18 cellular contexts compared by ENCODE assay signal in genomic region chr4:73844352-73844751, GRCh38. TPM values are rescaled to one million over a fixed set of nuclear protein-coding genes. Genes with fewer than 3 reads are reported as not detected.
DNase-seq lines count a peak whose midpoint lies in the region; ATAC-seq and TF ChIP-seq lines count a peak whose summit lies in the region.
"Had no signal": no experiment of that assay in that cellular context is flagged by ENCODE, and none has a peak within 500 bp of the region (broad histone marks: within the 10 kb centered on the region; RNA-seq: fewer than 3 reads in every experiment).

No MANE protein-coding gene starts in this region.

- H3K4me1 Mint-ChIP-seq in endodermal cell = peaks cover 22% of the 10 kb centered on the region
- H3K4me1 Mint-ChIP-seq: CD4-positive, alpha-beta memory T cell had no signal

- in situ Hi-C loops in GM23248 (cut with MboI) = no loop called here

- H3K9ac ChIP-seq in GM23248 = no peak overlapping the region
- H3K9ac ChIP-seq in PC-3 (ENCODE audit: low read length) = peak overlapping the region; percentile 46; the same call in 1 of the 2 replicates
- no peak overlapping the region for H3K9ac ChIP-seq in endodermal cell (ENCODE audit: extremely low read depth, low read length, poor library complexity, severe bottlenecking)

- peaks cover 30% of the 10 kb centered on the region for H3K27me3 Mint-ChIP-seq in endodermal cell (ENCODE audit: insufficient read depth)
- H3K27me3 Mint-ChIP-seq: activated naive CD8-positive, alpha-beta T cell; CD4-positive, alpha-beta memory T cell had no signal

- no peak overlapping the region for H2AFZ ChIP-seq in GM23248
- no peak overlapping the region for H2AFZ ChIP-seq in PC-3 (ENCODE audit: low read length)
- H2AFZ ChIP-seq in osteoblast (ENCODE audit: low read length) = no peak overlapping the region

- H3K9me3 Mint-ChIP-seq in endodermal cell = no peaks in the 10 kb centered on the region
- H3K9me3 Mint-ChIP-seq: CD4-positive, alpha-beta memory T cell had no signal

- CTCF ChIA-PET in PC-3 (lab: Charles Lee) = interaction anchor here (2.0 kb wide), 1 partner anchor 20 kb away, joined by 10 read pairs; no protein-coding TSS in a partner anchor

- TF ChIP-seq CTCF in PC-3 (conservative IDR thresholded peaks at IDR 0.05; ENCODE audit: low read depth, low read length) = no peak
- TF ChIP-seq CTCF in endodermal cell (conservative IDR thresholded peaks at IDR 0.05) = no peak
- no peak for TF ChIP-seq CTCF in osteoblast (IDR thresholded peaks at IDR 0.05; ENCODE audit: extremely low read depth, low read depth, low read length)

- H3K36me3 ChIP-seq in GM23248 (ENCODE audit: low read depth) (no peaks in the 10 kb centered on the region), PC-3 (ENCODE audit: low read depth, low read length) (no peaks in the 10 kb centered on the region), endodermal cell (ENCODE audit: control insufficient read depth, insufficient read depth, low read length) (no peaks in the 10 kb centered on the region), osteoblast (ENCODE audit: insufficient read depth, low read length) (no peaks in the 10 kb centered on the region)
- H3K36me3 ChIP-seq: colonic mucosa had no signal

- no peak overlapping the region for H3K4me3 ChIP-seq in GM23248
- peak overlapping the region; percentile 24 for H3K4me3 ChIP-seq in PC-3 (ENCODE audit: low read length)
- peak overlapping the region; percentile 16 for H3K4me3 ChIP-seq in endodermal cell (ENCODE audit: low read length)
- no peak overlapping the region for H3K4me3 ChIP-seq in osteoblast (ENCODE audit: insufficient read depth, low read length)
- H3K4me3 ChIP-seq: colonic mucosa had no signal

- H3K4me1 ChIP-seq in GM23248 (ENCODE audit: insufficient read depth) = peaks cover 25% of the 10 kb centered on the region
- peaks cover 53% of the 10 kb centered on the region for H3K4me1 ChIP-seq in PC-3 (ENCODE audit: insufficient read depth, low read length)
- no peaks in the 10 kb centered on the region for H3K4me1 ChIP-seq in endodermal cell (ENCODE audit: control insufficient read depth, insufficient read depth, low read length)
- peaks cover 20% of the 10 kb centered on the region for H3K4me1 ChIP-seq in osteoblast (ENCODE audit: insufficient read depth, low read length)
- H3K4me1 ChIP-seq: colonic mucosa had no signal

- H3K79me2 ChIP-seq in GM23248 (ENCODE audit: insufficient read depth) (no peaks in the 10 kb centered on the region), PC-3 (ENCODE audit: low read length) (no peaks in the 10 kb centered on the region), osteoblast (ENCODE audit: insufficient read depth, low read length) (no peaks in the 10 kb centered on the region)

- ATAC-seq in PC-3 = peak; percentile 82
- ATAC-seq in SK-N-SH treated with all-trans-retinoic acid at 6 μM for 48 hours = no peak
- no peak for ATAC-seq in Right ventricle myocardium superior (ENCODE audit: poor library complexity)
- ATAC-seq: Right ventricle myocardium inferior, sciatic nerve had no signal

- POLR2A ChIA-PET in PC-3 (lab: Charles Lee; ENCODE audit: unreplicated experiment) = no interaction called here

- BruUV-seq in PC-3 (replicated peaks; lab: Mats Ljungman, UMichigan) = no TSS peak

- H3K9me2 ChIP-seq in GM23248 (ENCODE audit: insufficient read depth) (no peaks in the 10 kb centered on the region), PC-3 (replicated peaks; ENCODE audit: low read length) (no peaks in the 10 kb centered on the region)

- H3K9me3 ChIP-seq in GM23248 (ENCODE audit: low read depth) (no peaks in the 10 kb centered on the region), PC-3 (ENCODE audit: low read length) (no peaks in the 10 kb centered on the region), endodermal cell (ENCODE audit: control insufficient read depth, low read length) (no peaks in the 10 kb centered on the region), osteoblast (ENCODE audit: low read depth, low read length) (no peaks in the 10 kb centered on the region)
- H3K9me3 ChIP-seq: colonic mucosa had no signal

- intact Hi-C loops in PC-3 (cut with micrococcal nuclease) = loop anchor here (2.0 to 5.0 kb wide), 4 partner anchors 14 to 237 kb away; no protein-coding TSS in a partner anchor
- intact Hi-C loops in Right ventricle myocardium superior (cut with DNase I) = no loop called here

- H4K20me1 ChIP-seq in GM23248 (ENCODE audit: insufficient read depth) (no peaks in the 10 kb centered on the region), PC-3 (ENCODE audit: low read length) (no peaks in the 10 kb centered on the region), osteoblast (ENCODE audit: insufficient read depth, low read length) (no peaks in the 10 kb centered on the region)

- WGBS in GM23248 (ENCODE audit: low coverage in 1 of 2, low lambda C conversion rate in 2 of 2, missing lambda C conversion rate in 2 of 2), 2 experiments = 1 to 2% methylated on average over 3 of the region's 3 CpGs
- WGBS in endodermal cell (ENCODE audit: insufficient coverage in 1 of 2, insufficient read length in 1 of 2), 2 experiments = 43 to 60% methylated on average over 1 to 3 of the region's 3 CpGs

- no peak overlapping the region for H3K4me3 Mint-ChIP-seq in endodermal cell
- H3K4me3 Mint-ChIP-seq: activated naive CD8-positive, alpha-beta T cell; CD4-positive, alpha-beta memory T cell had no signal

- H3K27me3 ChIP-seq in GM23248 (replicated peaks; ENCODE audit: insufficient read depth) = no peaks in the 10 kb centered on the region
- no peaks in the 10 kb centered on the region for H3K27me3 ChIP-seq in PC-3 (ENCODE audit: low read length)
- peaks cover 4% of the 10 kb centered on the region for H3K27me3 ChIP-seq in endodermal cell (ENCODE audit: control insufficient read depth, insufficient read depth, low read length, poor library complexity, severe bottlenecking)
- no peaks in the 10 kb centered on the region for H3K27me3 ChIP-seq in osteoblast (ENCODE audit: insufficient read depth, low read length)
- H3K27me3 ChIP-seq: colonic mucosa had no signal

- H3K4me2 ChIP-seq in GM23248 (ENCODE audit: unreplicated experiment) (peak overlapping the region; percentile 37), PC-3 (ENCODE audit: low read length) (peak overlapping the region; percentile 62), osteoblast (ENCODE audit: insufficient read depth, low read length) (peak overlapping the region; percentile 29)

- H3F3A ChIP-seq in GM23248 (ENCODE audit: insufficient read depth) (peaks cover 24% of the 10 kb centered on the region), PC-3 (ENCODE audit: low read length, unreplicated experiment) (peaks cover 6% of the 10 kb centered on the region)

- H3K27ac Mint-ChIP-seq in endodermal cell = no peak overlapping the region
- H3K27ac Mint-ChIP-seq: activated naive CD8-positive, alpha-beta T cell; CD4-positive, alpha-beta memory T cell had no signal

- DNase-seq in GM23248 = peak; percentile 85
- DNase-seq in PC-3 = peak; percentile 95
- DNase-seq in endodermal cell = no peak
- peak; percentile 79 for DNase-seq in osteoblast (ENCODE audit: insufficient read length, low spot score, missing footprints)
- no peak for DNase-seq in NCI-H82 treated with DMSO at 0.1 percent for 48 hours (lab: John Stamatoyannopoulos, UW; ENCODE audit: unreplicated experiment)
- DNase-seq in germinal center (ENCODE audit: low spot score) = no peak
- DNase-seq in Right ventricle myocardium superior = no peak
- DNase-seq: CD4-positive, alpha-beta memory T cell; colonic mucosa; glutamatergic neuron; MM.1S; NCI-H345 had no signal

- H3K36me3 Mint-ChIP-seq in endodermal cell (ENCODE audit: low read depth) = no peaks in the 10 kb centered on the region
- H3K36me3 Mint-ChIP-seq: activated naive CD8-positive, alpha-beta T cell; CD4-positive, alpha-beta memory T cell had no signal

- H3K27ac ChIP-seq in GM23248 (peak overlapping the region; percentile 10), PC-3 (ENCODE audit: low read length) (peak overlapping the region; percentile 85), endodermal cell (ENCODE audit: low read depth, low read length) (no peak overlapping the region), osteoblast (ENCODE audit: low read depth, low read length) (peak overlapping the region; percentile 49)
- H3K27ac ChIP-seq: colonic mucosa, VCaP had no signal

TF ChIP-seq in SK-N-SH treated with all-trans-retinoic acid at 6 μM for 48 hours, 23 proteins besides CTCF, POLR2A, EP300 and RAD21 (continues in another document):
- TF ChIP-seq GLIS3 (CRISPR knock-in tag; IDR thresholded peaks at IDR 0.05) (no peak), TOX (CRISPR knock-in tag; IDR thresholded peaks at IDR 0.05; ENCODE audit: borderline replicate concordance) (no peak)
- TF ChIP-seq, protein P1, sequence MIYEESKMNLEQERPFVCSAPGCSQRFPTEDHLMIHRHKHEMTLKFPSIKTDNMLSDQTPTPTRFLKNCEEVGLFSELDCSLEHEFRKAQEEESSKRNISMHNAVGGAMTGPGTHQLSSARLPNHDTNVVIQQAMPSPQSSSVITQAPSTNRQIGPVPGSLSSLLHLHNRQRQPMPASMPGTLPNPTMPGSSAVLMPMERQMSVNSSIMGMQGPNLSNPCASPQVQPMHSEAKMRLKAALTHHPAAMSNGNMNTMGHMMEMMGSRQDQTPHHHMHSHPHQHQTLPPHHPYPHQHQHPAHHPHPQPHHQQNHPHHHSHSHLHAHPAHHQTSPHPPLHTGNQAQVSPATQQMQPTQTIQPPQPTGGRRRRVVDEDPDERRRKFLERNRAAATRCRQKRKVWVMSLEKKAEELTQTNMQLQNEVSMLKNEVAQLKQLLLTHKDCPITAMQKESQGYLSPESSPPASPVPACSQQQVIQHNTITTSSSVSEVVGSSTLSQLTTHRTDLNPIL (CRISPR knock-in tag; IDR thresholded peaks at IDR 0.05; ENCODE audit: low read depth) = no peak

RNA-seq across cellular contexts. Expression of gene CXCL6, which starts 7.9 kb away (rescaled TPM):
- 8.1 and 13.5 TPM in 2 replicates for total RNA-seq in GM23248 (2014; rRNA removed; shearing (Covaris generic))
- polyA plus RNA-seq in GM23248 (2016; fragmentation: Nextera tagmentation; extraction: Ambion mirVana) = 16.3 and 17.9 TPM in 2 replicates
- total RNA-seq in PC-3 (2014; rRNA removed) (23.4 and 25.7 TPM in 2 replicates), endodermal cell (1 to 10 TPM in 1 of 2 donors, under 1 TPM in 1; 0.46 to 1.2 TPM), osteoblast (1.1 TPM in 1 of 2 replicates, not detected in the other), Right ventricle myocardium superior (not detected)
- 1.4 TPM for polyA plus RNA-seq in endodermal cell (2013, experiment 1 of 2)
- polyA plus RNA-seq in endodermal cell (2013, experiment 2 of 2) = 1.1 TPM
- total RNA-seq: CD4-positive, alpha-beta memory T cell had no signal
- polyA plus RNA-seq: CD4-positive, alpha-beta memory T cell had no signal

RNA-seq across cellular contexts. Expression of gene PF4V1, which starts 8.7 kb away (rescaled TPM):
- 13.8 TPM in 1 of 2 replicates, not detected in the other for total RNA-seq in GM23248 (2014; rRNA removed; shearing (Covaris generic))
- 6.5 and 8.1 TPM in 2 replicates for polyA plus RNA-seq in GM23248 (2016; fragmentation: Nextera tagmentation; extraction: Ambion mirVana)
- total RNA-seq in PC-3 (2014; rRNA removed) = not detected in 2 replicates
- not detected for total RNA-seq in endodermal cell
- polyA plus RNA-seq in endodermal cell (2013, experiment 1 of 2) = not detected
- not detected for polyA plus RNA-seq in endodermal cell (2013, experiment 2 of 2)
- total RNA-seq in osteoblast = not detected in 2 replicates
- not detected for total RNA-seq in Right ventricle myocardium superior
- total RNA-seq: CD4-positive, alpha-beta memory T cell; colonic mucosa; Right ventricle myocardium inferior; sciatic nerve; subcutaneous adipose tissue had no signal
- polyA plus RNA-seq: CD4-positive, alpha-beta memory T cell had no signal

RNA-seq across cellular contexts. Expression of gene CXCL1, which starts 24.8 kb away (rescaled TPM):
- 12.9 and 14.8 TPM in 2 replicates for total RNA-seq in GM23248 (2014; rRNA removed; shearing (Covaris generic))
- 12.6 and 13.9 TPM in 2 replicates for polyA plus RNA-seq in GM23248 (2016; fragmentation: Nextera tagmentation; extraction: Ambion mirVana)
- 239 and 267 TPM in 2 replicates for total RNA-seq in PC-3 (2014; rRNA removed)
- total RNA-seq in endodermal cell = under 1 TPM in 1 of 2 donors, not detected in 1; 0.24 TPM
- 0.36 TPM for polyA plus RNA-seq in endodermal cell (2013, experiment 1 of 2)
- polyA plus RNA-seq in endodermal cell (2013, experiment 2 of 2) = 0.25 TPM
- 0.29 and 4.7 TPM in 2 replicates for total RNA-seq in osteoblast
- total RNA-seq in Right ventricle myocardium superior = 0.81 TPM
- total RNA-seq: CD4-positive, alpha-beta memory T cell had no signal
- polyA plus RNA-seq: CD4-positive, alpha-beta memory T cell had no signal

Comparison
In these comparisons a context has a peak if more than half of its experiments do, and no peak if none do; other contexts are left out.
1. DNase-seq: peak in GM23248 (single experiment), PC-3 (single experiment) and osteoblast (single experiment); none in endodermal cell (single experiment), NCI-H82 treated with DMSO at 0.1 percent for 48 hours (single experiment), germinal center (single experiment) and Right ventricle myocardium superior (single experiment).
2. H3K4me3 ChIP-seq: peak in PC-3 (single experiment) and endodermal cell (single experiment); none in GM23248 (single experiment) and osteoblast (single experiment).
3. RNA of gene CXCL1, which starts 24.8 kb away (total RNA-seq): 239 to 267 TPM in PC-3; 12.9 to 14.8 TPM in GM23248, 0.29 to 4.7 TPM in osteoblast, 0.81 TPM in Right ventricle myocardium superior (single experiment) and 0.24 TPM in endodermal cell; every median in the first group is over 10 times any median in the second.
4. Peak in every context shown above with its lines, with median percentiles within 50 percentile points of each other: H3K4me2 ChIP-seq.